ENCODE assay signal across 8 cellular contexts in the genomic region with DNA sequence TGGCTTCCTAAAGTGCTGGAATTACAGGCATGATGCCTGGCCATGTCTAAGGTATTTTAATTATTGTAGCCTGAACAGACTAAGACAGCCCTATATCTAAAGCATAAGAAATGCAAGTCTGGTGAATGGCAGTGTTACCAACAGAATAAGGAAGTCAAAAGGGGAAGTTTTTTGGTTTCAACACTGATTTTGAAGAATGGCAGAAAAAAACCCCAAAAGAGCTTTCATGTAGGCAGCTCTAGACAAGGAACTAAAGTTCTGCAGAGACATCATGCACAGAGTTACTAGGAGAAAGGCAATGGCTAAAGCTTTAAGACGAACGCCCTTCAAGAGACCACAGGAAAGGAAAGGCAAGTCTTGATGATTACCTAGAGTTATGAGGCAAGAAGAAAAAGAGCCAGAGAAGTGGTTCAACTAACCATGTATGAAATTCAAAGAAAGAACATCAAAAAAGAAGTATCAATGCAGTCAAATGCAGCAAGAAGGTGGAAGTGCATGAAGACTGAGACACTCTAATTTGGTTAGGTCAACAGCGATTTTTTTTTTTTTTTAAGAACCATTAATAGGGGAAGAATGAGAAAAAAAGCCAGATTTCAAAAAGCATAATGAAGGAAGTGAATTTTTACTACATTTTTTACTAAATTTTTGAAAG. TPM values are rescaled to one million over a fixed set of nuclear protein-coding genes. Genes with fewer than 3 reads are reported as not detected.
DNase-seq lines count a peak whose midpoint lies in the region; ATAC-seq lines count a peak whose summit lies in the region.

No MANE protein-coding gene starts in this region.

- ATAC-seq in activated CD4-positive, alpha-beta T cell treated with anti-CD3 and anti-CD28 coated beads for 36 hours, result peak; percentile 66
- ATAC-seq in HG02943 (IDR thresholded peaks at IDR 0.05; ENCODE audit: low read depth, unreplicated experiment), result peak; percentile 91
- ATAC-seq in naive thymus-derived CD8-positive, alpha-beta T cell, result peak; percentile 82 to 90

- H3K9me3 Mint-ChIP-seq in activated CD4-positive, alpha-beta T cell treated with anti-CD3 and anti-CD28 coated beads for 36 hours (ENCODE audit: low read depth), result no peaks in the 10 kb centered on the region
- H3K9me3 Mint-ChIP-seq in naive thymus-derived CD8-positive, alpha-beta T cell, result no peaks in the 10 kb centered on the region

- H3K4me1 Mint-ChIP-seq in activated CD4-positive, alpha-beta T cell treated with anti-CD3 and anti-CD28 coated beads for 36 hours, result peaks cover 36% of the 10 kb centered on the region
- H3K4me1 Mint-ChIP-seq in naive thymus-derived CD8-positive, alpha-beta T cell, result peaks cover 15 to 53% (median 38%) of the 10 kb centered on the region in 4 donors

- no peaks in the 10 kb centered on the region for H3K27me3 Mint-ChIP-seq in activated CD4-positive, alpha-beta T cell treated with anti-CD3 and anti-CD28 coated beads for 36 hours
- H3K27me3 Mint-ChIP-seq in naive thymus-derived CD8-positive, alpha-beta T cell, result no peaks in the 10 kb centered on the region

- H3K36me3 Mint-ChIP-seq in activated CD4-positive, alpha-beta T cell treated with anti-CD3 and anti-CD28 coated beads for 36 hours (ENCODE audit: low read depth), result no peaks in the 10 kb centered on the region
- H3K36me3 Mint-ChIP-seq in naive thymus-derived CD8-positive, alpha-beta T cell, result no peaks in the 10 kb centered on the region

- CTCF ChIA-PET in activated CD4-positive, alpha-beta T cell treated with anti-CD3 and anti-CD28 coated beads for 36 hours (lab: Charles Lee), result interaction anchor here (0.5 to 2.4 kb wide), 5 partner anchors 10 to 650 kb away, joined by 3 to 8 read pairs (median 5); no protein-coding TSS in a partner anchor

- peak overlapping the region; percentile 23 for H3K27ac Mint-ChIP-seq in activated CD4-positive, alpha-beta T cell treated with anti-CD3 and anti-CD28 coated beads for 36 hours
- peak overlapping the region in 9 of 10 donors; percentile 6 to 78 (median 37) for H3K27ac Mint-ChIP-seq in naive thymus-derived CD8-positive, alpha-beta T cell

- POLR2A ChIA-PET in activated CD4-positive, alpha-beta T cell treated with anti-CD3 and anti-CD28 coated beads for 36 hours (lab: Charles Lee), result no interaction called here
- POLR2A ChIA-PET in naive thymus-derived CD8-positive, alpha-beta T cell (lab: Charles Lee), result interaction anchor here (1.0 kb wide), 2 partner anchors 13 to 51 kb away, joined by 3 read pairs; a partner anchor contains a TSS

- no peak overlapping the region for H3K4me3 Mint-ChIP-seq in activated CD4-positive, alpha-beta T cell treated with anti-CD3 and anti-CD28 coated beads for 36 hours
- H3K4me3 Mint-ChIP-seq in naive thymus-derived CD8-positive, alpha-beta T cell, result peak overlapping the region; percentile 0 to 77 (median 45)

- no peak for DNase-seq in activated CD4-positive, alpha-beta T cell treated with anti-CD3 and anti-CD28 coated beads for 36 hours
- DNase-seq in activated CD4-positive, alpha-beta T cell treated with anti-CD3 and anti-CD28 coated beads for 1 hour, result no peak
- DNase-seq in SKM-1 (lab: John Stamatoyannopoulos, UW; ENCODE audit: unreplicated experiment), result peak; percentile 79
- DNase-seq in naive thymus-derived CD8-positive, alpha-beta T cell, result peak in 3 of 10 donors; percentile 38 to 61 (median 57)
- DNase-seq in activated gamma-delta T cell (lab: John Stamatoyannopoulos, UW), result no peak
- no peak for DNase-seq in SHP77 treated with DMSO at 0.1 percent for 48 hours (lab: John Stamatoyannopoulos, UW)
- DNase-seq in NCI-H2196 treated with DMSO at 0.1 percent for 48 hours (lab: John Stamatoyannopoulos, UW; ENCODE audit: unreplicated experiment), result no peak

- intact Hi-C loops in activated CD4-positive, alpha-beta T cell treated with anti-CD3 and anti-CD28 coated beads for 36 hours (cut with DNase I, micrococcal nuclease), result no loop called here

RNA-seq across cellular contexts. Expression of a gene that starts 50.8 kb away (rescaled TPM):
- 10 to 100 TPM; 11.9 to 13.8 TPM for total RNA-seq in activated CD4-positive, alpha-beta T cell treated with anti-CD3 and anti-CD28 coated beads for 36 hours
- total RNA-seq in naive thymus-derived CD8-positive, alpha-beta T cell, result 10 to 100 TPM; 18.4 to 23.2 TPM
- 10 to 100 TPM; 12.3 to 14.5 (median 14.3) TPM for polyA plus RNA-seq in naive thymus-derived CD8-positive, alpha-beta T cell
